ENCODE assay signal across 29 cellular contexts in genomic region chr11:111969344-111969743, GRCh38. TPM values are rescaled to one million over a fixed set of nuclear protein-coding genes. Genes with fewer than 3 reads are reported as not detected.
"Had no signal": no experiment of that assay in that cellular context is flagged by ENCODE, and none has a peak within 500 bp of the region (broad histone marks: within the 10 kb centered on the region; RNA-seq: fewer than 3 reads in every experiment).

No MANE protein-coding gene starts in this region.

- H3K9ac ChIP-seq: neural progenitor cell, parathyroid adenoma had no signal

- H2AFZ ChIP-seq: neural progenitor cell, parathyroid adenoma had no signal

- H3K9me3 ChIP-seq: lower lobe of right lung, neutrophil, psoas muscle, stomach, testis, thyroid gland, transverse colon, upper lobe of left lung, vagina had no signal

- H3K79me2 ChIP-seq: parathyroid adenoma had no signal

- DNase-seq: hypothalamus; immature natural killer cell; kidney; lower lobe of right lung; mammary epithelial cell; mesenchymal stem cell; naive B cell; natural killer cell; nephron progenitor cell; occipital lobe; psoas muscle; stimulated activated CD4-positive, alpha-beta T cell treated with anti-CD3 and anti-CD28 coated beads, Interleukin-12 subunit alpha, Interleukin-12 subunit beta, amount 100 ng/mL, for 4 hours; stimulated activated CD4-positive, alpha-beta T cell treated with anti-CD3 and anti-CD28 coated beads, Interleukin-15, amount 100 ng/mL, for 24 hours; stimulated activated CD4-positive, alpha-beta T cell treated with anti-CD3 and anti-CD28 coated beads, Interleukin-2, amount 100 ng/mL, for 24 hours; stimulated activated CD4-positive, alpha-beta T cell treated with anti-CD3 and anti-CD28 coated beads, Interleukin-4, amount 100 ng/mL, for 1 hour; stimulated activated naive B cell treated with anti-CD40 and anti-IgM and Interleukin-4, amounts not matched to agents 10 μg/mL and 1 μg/mL and 100 μg/mL, for 72 hours; stimulated activated naive CD8-positive, alpha-beta T cell treated with anti-CD3 and anti-CD28 coated beads, Interleukin-15, Interleukin-2, amounts not matched to agents 100 U/mL and 50 U/mL, for 24 hours; stomach; testis; thyroid gland; transverse colon; upper lobe of left lung had no signal

- H3K4me1 ChIP-seq: lower lobe of right lung, neural progenitor cell, parathyroid adenoma, psoas muscle, testis, thyroid gland, transverse colon, upper lobe of left lung, vagina had no signal

- H3K4me3 ChIP-seq: lower lobe of right lung, neural progenitor cell, psoas muscle, skin epidermis, stomach, testis, thyroid gland, transverse colon, upper lobe of left lung, vagina had no signal

- H3K27ac ChIP-seq: lower lobe of right lung, neural progenitor cell, neutrophil, parathyroid adenoma, psoas muscle, skin epidermis, testis, thyroid gland, transverse colon, upper lobe of left lung, vagina had no signal

- H3K36me3 ChIP-seq: lower lobe of right lung, neural progenitor cell, neutrophil, thyroid gland, transverse colon, upper lobe of left lung, vagina had no signal

- ATAC-seq: lower lobe of right lung; natural killer cell; psoas muscle; sciatic nerve; stimulated activated naive B cell treated with anti-CD40 and anti-IgM and Interleukin-4, amounts not matched to agents 10 μg/mL and 1 μg/mL and 100 μg/mL, for 72 hours; stimulated activated naive CD8-positive, alpha-beta T cell treated with anti-CD3 and anti-CD28 coated beads, Interleukin-15, Interleukin-2, amounts not matched to agents 100 U/mL and 50 U/mL, for 24 hours had no signal

- H3K4me2 ChIP-seq: neural progenitor cell had no signal

- H3K27me3 ChIP-seq: neural progenitor cell, neutrophil, stomach, testis, thyroid gland, transverse colon, upper lobe of left lung, vagina had no signal

RNA-seq across cellular contexts. Expression of gene DIXDC1, which starts 32.2 kb away (rescaled TPM):
- polyA plus RNA-seq: immature natural killer cell had no signal

RNA-seq across cellular contexts. Expression of gene C11orf52, which starts 50.6 kb away (rescaled TPM):
- total RNA-seq: natural killer cell, occipital lobe, sciatic nerve had no signal
- polyA plus RNA-seq: immature natural killer cell had no signal

RNA-seq across cellular contexts. Expression of gene HSPB2, which starts 56.8 kb away (rescaled TPM):
- total RNA-seq: natural killer cell, osteocyte, testis, vagina had no signal
- polyA plus RNA-seq: immature natural killer cell had no signal

RNA-seq across cellular contexts. Expression of gene CRYAB, which starts 57.8 kb away (rescaled TPM):
- total RNA-seq: natural killer cell had no signal
- polyA plus RNA-seq: immature natural killer cell had no signal
